Comparison of ENCODE assay signal across 8 cellular contexts in the genomic region with DNA sequence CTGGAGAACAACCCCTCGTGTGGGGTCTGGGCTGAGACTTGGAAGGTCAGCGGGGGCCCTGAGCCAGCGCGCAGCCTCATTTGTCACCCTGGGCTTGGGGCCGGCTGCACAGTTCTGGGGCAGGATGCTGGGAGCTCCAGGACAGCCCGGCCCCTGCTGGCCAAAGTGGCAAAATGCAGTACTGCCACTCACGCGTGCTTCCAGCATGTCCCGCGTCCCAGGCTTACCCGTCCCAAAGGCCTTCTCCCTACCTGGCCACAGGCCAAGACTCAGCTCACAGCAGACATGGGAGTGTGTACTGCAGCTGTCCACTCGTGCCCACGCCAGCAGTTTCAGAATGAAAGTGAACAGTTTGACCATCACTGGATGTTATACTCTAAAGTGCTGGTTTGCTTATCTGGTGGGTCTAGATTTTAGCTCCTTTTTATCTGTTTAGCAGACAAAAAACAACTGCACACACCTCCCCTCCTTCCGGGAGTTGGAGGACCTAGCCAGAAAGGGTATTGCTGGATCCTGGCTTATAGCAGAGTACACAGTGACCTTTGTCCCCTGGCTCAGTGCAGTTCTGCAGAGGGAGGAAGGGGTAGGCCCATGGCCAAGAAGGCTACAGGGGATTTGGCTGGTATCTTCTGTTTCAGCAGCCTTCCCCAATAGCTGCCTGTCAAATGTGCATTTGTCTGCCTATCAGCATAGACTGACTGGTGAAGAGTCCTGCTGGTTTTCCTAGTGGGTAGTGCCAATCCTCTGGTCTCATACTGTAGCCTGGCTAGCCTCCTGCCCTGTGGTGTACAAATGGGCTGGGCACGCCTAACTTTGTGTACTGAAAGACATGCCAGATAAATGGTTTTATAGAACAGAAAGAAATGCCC. TPM values are rescaled to one million over a fixed set of nuclear protein-coding genes. Genes with fewer than 3 reads are reported as not detected.
A peak's percentile ranks its signal among the peaks of the same experiment; 100 is the strongest.
DNase-seq lines count a peak whose midpoint lies in the region; ATAC-seq and TF ChIP-seq lines count a peak whose summit lies in the region.

No MANE protein-coding gene starts in this region.

- H3K4me1 Mint-ChIP-seq in Calu3 (ENCODE audit: low read depth, unreplicated experiment) (no peaks in the 10 kb centered on the region), GM23338 (no peaks in the 10 kb centered on the region)
- H3K4me1 Mint-ChIP-seq in activated CD8-positive, alpha-beta T cell treated with anti-CD3 and anti-CD28 coated beads, Interleukin-2, amount 10 ng/mL, durations not matched to agents 7 days and 5 days (ENCODE audit: low read depth) = peaks cover 3% of the 10 kb centered on the region

- H3K27ac ChIP-seq in GM23338 (ENCODE audit: low read depth) = no peak overlapping the region
- H3K27ac ChIP-seq in effector memory CD4-positive, alpha-beta T cell (ENCODE audit: insufficient read depth, low read length, poor library complexity, severe bottlenecking) = no peak overlapping the region

- H3K4me3 ChIP-seq in GM23338 = no peak overlapping the region
- H3K4me3 ChIP-seq in effector memory CD4-positive, alpha-beta T cell (ENCODE audit: insufficient read depth, low read depth, low read length, poor library complexity, severe bottlenecking) = no peak overlapping the region

- no peaks in the 10 kb centered on the region for H3K9me2 ChIP-seq in GM23338 (ENCODE audit: insufficient read depth)

- POLR2A ChIA-PET in activated CD8-positive, alpha-beta T cell treated with anti-CD3 and anti-CD28 coated beads, Interleukin-2, amount 10 ng/mL, durations not matched to agents 7 days and 5 days (lab: Charles Lee) = interaction anchor here (1.0 to 1.6 kb wide), 2 partner anchors 23 to 354 kb away, joined by 3 to 4 read pairs; a partner anchor contains a TSS

- intact Hi-C loops in Calu3 (cut with micrococcal nuclease; ENCODE audit: unreplicated experiment) = no loop called here

- no peaks in the 10 kb centered on the region for H4K20me1 ChIP-seq in GM23338 (replicated peaks; ENCODE audit: insufficient read depth)

- no peaks in the 10 kb centered on the region for H3K9me3 ChIP-seq in effector memory CD4-positive, alpha-beta T cell (ENCODE audit: control insufficient read depth, low read length)

- H3F3A ChIP-seq in GM23338 (replicated peaks; ENCODE audit: low read depth) = no peaks in the 10 kb centered on the region

- TF ChIP-seq CTCF in Calu3 (IDR thresholded peaks at IDR 0.05; ENCODE audit: unreplicated experiment) = peak; percentile 72
- TF ChIP-seq CTCF in GM23338 (conservative IDR thresholded peaks at IDR 0.05; ENCODE audit: low read depth in 2 of 2) = peak; percentile 70 to 91

- no peak overlapping the region for H3K4me3 Mint-ChIP-seq in Calu3 (ENCODE audit: low read depth, unreplicated experiment)
- no peak overlapping the region for H3K4me3 Mint-ChIP-seq in GM23338
- no peak overlapping the region for H3K4me3 Mint-ChIP-seq in activated CD8-positive, alpha-beta T cell treated with anti-CD3 and anti-CD28 coated beads, Interleukin-2, amount 10 ng/mL, durations not matched to agents 7 days and 5 days

- no peaks in the 10 kb centered on the region for H3K4me1 ChIP-seq in GM23338 (ENCODE audit: insufficient read depth)
- no peaks in the 10 kb centered on the region for H3K4me1 ChIP-seq in effector memory CD4-positive, alpha-beta T cell (ENCODE audit: control insufficient read depth, insufficient read depth, low read length, poor library complexity, severe bottlenecking)

- H3K27ac Mint-ChIP-seq in Calu3 (ENCODE audit: unreplicated experiment) (no peak overlapping the region), GM23338 (no peak overlapping the region)
- no peak overlapping the region for H3K27ac Mint-ChIP-seq in activated CD8-positive, alpha-beta T cell treated with anti-CD3 and anti-CD28 coated beads, Interleukin-2, amount 10 ng/mL, durations not matched to agents 7 days and 5 days

- no peaks in the 10 kb centered on the region for H3K36me3 ChIP-seq in GM23338 (ENCODE audit: insufficient read depth)
- H3K36me3 ChIP-seq in effector memory CD4-positive, alpha-beta T cell (ENCODE audit: control insufficient read depth, insufficient read depth, low read length) = no peaks in the 10 kb centered on the region

- no TSS peak for BruUV-seq in Calu3 (replicated peaks; lab: Mats Ljungman, UMichigan)

- H3K36me3 Mint-ChIP-seq in Calu3 (ENCODE audit: insufficient read depth, unreplicated experiment) = peaks cover 5% of the 10 kb centered on the region
- no peaks in the 10 kb centered on the region; the same call in 2 of the 3 replicates for H3K36me3 Mint-ChIP-seq in GM23338 (ENCODE audit: low read depth)
- H3K36me3 Mint-ChIP-seq in activated CD8-positive, alpha-beta T cell treated with anti-CD3 and anti-CD28 coated beads, Interleukin-2, amount 10 ng/mL, durations not matched to agents 7 days and 5 days (ENCODE audit: low read depth) = no peaks in the 10 kb centered on the region

- CTCF ChIA-PET in Calu3 (lab: Charles Lee) = interaction anchor here (0.7 to 1.2 kb wide), 7 partner anchors 21 to 212 kb away, joined by 3 to 8 read pairs (median 4); a partner anchor contains a TSS
- CTCF ChIA-PET in activated CD8-positive, alpha-beta T cell treated with anti-CD3 and anti-CD28 coated beads, Interleukin-2, amount 10 ng/mL, durations not matched to agents 7 days and 5 days (lab: Charles Lee) = interaction anchor here (0.7 to 3.2 kb wide), 27 partner anchors 9 to 440 kb away, joined by 3 to 19 read pairs (median 4); a partner anchor contains a TSS

- no peaks in the 10 kb centered on the region for H3K27me3 ChIP-seq in GM23338 (ENCODE audit: insufficient read depth)
- H3K27me3 ChIP-seq in effector memory CD4-positive, alpha-beta T cell (replicated peaks; ENCODE audit: control insufficient read depth, insufficient read depth, low read length, poor library complexity, severe bottlenecking) = no peaks in the 10 kb centered on the region

- H3K27me3 Mint-ChIP-seq in Calu3 (ENCODE audit: unreplicated experiment) (no peaks in the 10 kb centered on the region), GM23338 (ENCODE audit: insufficient read depth, low read depth, poor library complexity) (peaks cover 9% of the 10 kb centered on the region)
- no peaks in the 10 kb centered on the region for H3K27me3 Mint-ChIP-seq in activated CD8-positive, alpha-beta T cell treated with anti-CD3 and anti-CD28 coated beads, Interleukin-2, amount 10 ng/mL, durations not matched to agents 7 days and 5 days (ENCODE audit: low read depth)

- DNase-seq in Calu3 (peak; percentile 82), GM23338 (ENCODE audit: low spot score) (peak; percentile 94), NCI-H446 (lab: John Stamatoyannopoulos, UW) (peak; percentile 59 to 76), medulla oblongata (ENCODE audit: extremely low spot score) (peak; percentile 95), NCI-H2029 treated with DMSO at 0.1 percent for 48 hours (lab: John Stamatoyannopoulos, UW) (no peak)
- peak; percentile 65 for DNase-seq in activated CD8-positive, alpha-beta T cell treated with anti-CD3 and anti-CD28 coated beads, Interleukin-2, amount 10 ng/mL, durations not matched to agents 7 days and 5 days
- DNase-seq in effector memory CD4-positive, alpha-beta T cell = peak in 2 of 3 donors; percentile 7 to 19
- DNase-seq in stimulated activated CD4-positive, alpha-beta T cell treated with anti-CD3 and anti-CD28 coated beads, TNF-alpha, amount 100 ng/mL, for 24 hours (ENCODE audit: low read depth in 3 of 3) = peak; percentile 17 to 61 (median 27)

- no peak overlapping the region for H3K4me2 ChIP-seq in GM23338

- H3K9me3 Mint-ChIP-seq in Calu3 (ENCODE audit: low read depth, unreplicated experiment) (no peaks in the 10 kb centered on the region), GM23338 (peaks cover 2% of the 10 kb centered on the region; the same call in 1 of the 3 replicates)
- H3K9me3 Mint-ChIP-seq in activated CD8-positive, alpha-beta T cell treated with anti-CD3 and anti-CD28 coated beads, Interleukin-2, amount 10 ng/mL, durations not matched to agents 7 days and 5 days (ENCODE audit: insufficient read depth) = no peaks in the 10 kb centered on the region

- peak overlapping the region; percentile 99 for H2AFZ ChIP-seq in GM23338

- peak; percentile 99 for ATAC-seq in GM23338
- ATAC-seq in activated CD8-positive, alpha-beta T cell treated with anti-CD3 and anti-CD28 coated beads, Interleukin-2, amount 10 ng/mL, durations not matched to agents 7 days and 5 days = peak; percentile 94

- no peaks in the 10 kb centered on the region for H3K79me2 ChIP-seq in GM23338 (replicated peaks; ENCODE audit: insufficient read depth)

TF ChIP-seq in GM23338, 12 proteins besides CTCF, POLR2A, EP300 and RAD21 (continues in another document):
- TF ChIP-seq CREB1 (CRISPR knock-in tag; IDR thresholded peaks at IDR 0.05; ENCODE audit: low read depth) = no peak

RNA-seq across cellular contexts. Expression of a gene that starts 23.2 kb away (rescaled TPM):
- 87.0 and 105 TPM in 2 replicates for total RNA-seq in Calu3 (2022)
- total RNA-seq in GM23338 (2014; rRNA removed; shearing (Covaris generic)) = 94.1 and 97.0 TPM in 2 replicates
- 85.3 and 97.4 TPM in 2 replicates for polyA plus RNA-seq in GM23338 (2016; fragmentation: Nextera tagmentation; extraction: Ambion mirVana)
- 10 to 100 TPM; 49.6 to 50.4 TPM for total RNA-seq in activated CD8-positive, alpha-beta T cell treated with anti-CD3 and anti-CD28 coated beads, Interleukin-2, amount 10 ng/mL, durations not matched to agents 7 days and 5 days

RNA-seq across cellular contexts. Expression of a gene that starts 54.5 kb away (rescaled TPM):
- total RNA-seq in Calu3 (2022) = 23.1 and 26.9 TPM in 2 replicates
- 43.1 and 45.1 TPM in 2 replicates for total RNA-seq in GM23338 (2014; rRNA removed; shearing (Covaris generic))
- 14.8 and 15.1 TPM in 2 replicates for polyA plus RNA-seq in GM23338 (2016; fragmentation: Nextera tagmentation; extraction: Ambion mirVana)
- total RNA-seq in activated CD8-positive, alpha-beta T cell treated with anti-CD3 and anti-CD28 coated beads, Interleukin-2, amount 10 ng/mL, durations not matched to agents 7 days and 5 days = 10 to 100 TPM; 56.5 to 57.1 TPM
